ENCODE assay signal across 8 cellular contexts in genomic region chr20:41232971-41233926, GRCh38.
DNase-seq lines count a peak whose midpoint lies in the region; ATAC-seq and TF ChIP-seq lines count a peak whose summit lies in the region.

No MANE protein-coding gene starts in this region.

- H3K4me3 ChIP-seq in BLaER1 treated with 17β-estradiol and CSF1 and Interleukin-3, amounts not matched to agents 10 nM and 100 nM = no peak overlapping the region
- no peak overlapping the region for H3K4me3 ChIP-seq in fibroblast of lung (replicated peaks in 1 of 4; ENCODE audit: control extremely low read depth in 1 of 4, insufficient read depth in 1 of 4, low read depth in 3 of 4, low read length in 4 of 4)
- no peak overlapping the region for H3K4me3 ChIP-seq in trophoblast cell (ENCODE audit: low read depth, low read length)

- H3K79me2 ChIP-seq in fibroblast of lung (ENCODE audit: control insufficient read depth, insufficient read depth, low read length) (peaks cover 15% of the 10 kb centered on the region), trophoblast cell (ENCODE audit: control insufficient read depth, insufficient read depth, low read length, poor library complexity) (no peaks in the 10 kb centered on the region)

- H3K9ac ChIP-seq in BLaER1 treated with 17β-estradiol and CSF1 and Interleukin-3, amounts not matched to agents 10 nM and 100 nM = no peak overlapping the region
- H3K9ac ChIP-seq in fibroblast of lung (ENCODE audit: insufficient read depth, low read length) (no peak overlapping the region), trophoblast cell (ENCODE audit: low read length) (no peak overlapping the region)

- H3K18ac ChIP-seq in trophoblast cell (ENCODE audit: low read length) = no peak overlapping the region

- H3K79me1 ChIP-seq in trophoblast cell (ENCODE audit: low read length) = no peaks in the 10 kb centered on the region

- peaks cover 8 to 32% (median 16%) of the 10 kb centered on the region in 10 experiments for H3K4me1 ChIP-seq in BLaER1 treated with 17β-estradiol and CSF1 and Interleukin-3, amounts not matched to agents 10 nM and 100 nM
- H3K4me1 ChIP-seq in fibroblast of lung (ENCODE audit: control insufficient read depth, extremely low read depth, insufficient read depth, low read length) (peaks cover 21% of the 10 kb centered on the region), trophoblast cell (ENCODE audit: control insufficient read depth in 1 of 2, insufficient read depth in 2 of 2, low read length in 2 of 2) (peaks cover 0 to 3% of the 10 kb centered on the region in 2 experiments)

- WGBS in trophoblast cell (ENCODE audit: extremely low coverage, insufficient coverage, insufficient read length) = no CpG with 5 or more reads among the region's 6 CpGs

- H4K8ac ChIP-seq in trophoblast cell (ENCODE audit: low read depth, low read length) = no peak overlapping the region

- no peak for TF ChIP-seq CTCF in fibroblast of lung (conservative IDR thresholded peaks at IDR 0.05 in 1 of 2, IDR thresholded peaks at IDR 0.05 in 1 of 2; ENCODE audit: low read depth in 1 of 2, low read length in 2 of 2)

- peaks cover 0 to 16% (median 5%) of the 10 kb centered on the region in 11 experiments; a peak in 9 of 22 replicates for H4K20me1 ChIP-seq in BLaER1 treated with 17β-estradiol and CSF1 and Interleukin-3, amounts not matched to agents 10 nM and 100 nM
- H4K20me1 ChIP-seq in fibroblast of lung (ENCODE audit: control insufficient read depth, extremely low read depth, insufficient read depth, low read length) = no peaks in the 10 kb centered on the region

- no peaks in the 10 kb centered on the region for H3K27me3 ChIP-seq in BLaER1 treated with 17β-estradiol and CSF1 and Interleukin-3, amounts not matched to agents 10 nM and 100 nM
- H3K27me3 ChIP-seq in fibroblast of lung (ENCODE audit: control insufficient read depth, insufficient read depth, low read length) (no peaks in the 10 kb centered on the region), trophoblast cell (ENCODE audit: insufficient read depth, low read length) (no peaks in the 10 kb centered on the region)

- no peak overlapping the region for H2AK5ac ChIP-seq in trophoblast cell (ENCODE audit: low read length)

- ATAC-seq in HG03457 (IDR thresholded peaks at IDR 0.05; ENCODE audit: unreplicated experiment) = no peak

- H2BK120ac ChIP-seq in trophoblast cell (ENCODE audit: insufficient read depth, low read length, poor library complexity) = no peak overlapping the region

- peak overlapping the region in 7 of 11 experiments; percentile 0 to 68 (median 39); a peak in 11 of 22 replicates for H3K4me2 ChIP-seq in BLaER1 treated with 17β-estradiol and CSF1 and Interleukin-3, amounts not matched to agents 10 nM and 100 nM
- H3K4me2 ChIP-seq in fibroblast of lung (ENCODE audit: extremely low read depth, insufficient read depth, low read length) = peak overlapping the region; percentile 73
- H3K4me2 ChIP-seq in trophoblast cell (ENCODE audit: low read length) = no peak overlapping the region

- H2AFZ ChIP-seq in fibroblast of lung (ENCODE audit: low read length) (no peak overlapping the region), trophoblast cell (ENCODE audit: insufficient read depth, low read length, poor library complexity) (no peak overlapping the region)

- H2BK12ac ChIP-seq in trophoblast cell (ENCODE audit: low read length) = no peak overlapping the region

- DNase-seq in RKO (ENCODE audit: low spot score) = peak; percentile 86
- DNase-seq in fibroblast of lung (ENCODE audit: low read depth in 2 of 2) = peak; percentile 91 to 94
- peak; percentile 65 to 92 for DNase-seq in trophoblast cell
- no peak for DNase-seq in NCI-H1930 (lab: John Stamatoyannopoulos, UW)
- DNase-seq in COR-L47 (lab: John Stamatoyannopoulos, UW) = no peak
- DNase-seq in OCI-M2 (lab: John Stamatoyannopoulos, UW; ENCODE audit: unreplicated experiment) = no peak

- no peak overlapping the region for H4K12ac ChIP-seq in trophoblast cell (ENCODE audit: low read depth, low read length)

- H3K23ac ChIP-seq in trophoblast cell (ENCODE audit: low read length) = no peak overlapping the region

- H2BK5ac ChIP-seq in trophoblast cell (ENCODE audit: low read depth, low read length, poor library complexity) = no peak overlapping the region

- H4K91ac ChIP-seq in trophoblast cell (ENCODE audit: low read depth, low read length) = no peak overlapping the region

- no peak overlapping the region for H3K4ac ChIP-seq in trophoblast cell (ENCODE audit: low read depth, low read length)

- no peak overlapping the region; a peak in 1 of 22 replicates for H3K27ac ChIP-seq in BLaER1 treated with 17β-estradiol and CSF1 and Interleukin-3, amounts not matched to agents 10 nM and 100 nM
- H3K27ac ChIP-seq in fibroblast of lung (ENCODE audit: insufficient read depth, low read length) = peak overlapping the region; percentile 76
- H3K27ac ChIP-seq in trophoblast cell (ENCODE audit: low read depth, low read length) = no peak overlapping the region

- H3K14ac ChIP-seq in trophoblast cell (ENCODE audit: low read length) = no peak overlapping the region

- H3K36me3 ChIP-seq in BLaER1 treated with 17β-estradiol and CSF1 and Interleukin-3, amounts not matched to agents 10 nM and 100 nM = no peaks in the 10 kb centered on the region; a peak in 1 of 22 replicates
- H3K36me3 ChIP-seq in fibroblast of lung (ENCODE audit: control insufficient read depth, insufficient read depth, low read length) (no peaks in the 10 kb centered on the region), trophoblast cell (ENCODE audit: control insufficient read depth in 1 of 2, insufficient read depth in 2 of 2, low read length in 2 of 2) (no peaks in the 10 kb centered on the region)

- H3K9me3 ChIP-seq in BLaER1 treated with 17β-estradiol and CSF1 and Interleukin-3, amounts not matched to agents 10 nM and 100 nM (replicated peaks in 1 of 11) = peaks cover 0 to 3% (median 0%) of the 10 kb centered on the region in 11 experiments; a peak in 1 of 22 replicates
- H3K9me3 ChIP-seq in fibroblast of lung (ENCODE audit: control insufficient read depth, insufficient read depth, low read depth, low read length) (no peaks in the 10 kb centered on the region), trophoblast cell (ENCODE audit: insufficient read depth, low read depth, low read length) (no peaks in the 10 kb centered on the region)

Comparison
In these comparisons a context has a peak if more than half of its experiments do, and no peak if none do; other contexts are left out.
1. DNase-seq: peak in RKO (single experiment), fibroblast of lung (2 of 2) and trophoblast cell (2 of 2); none in NCI-H1930 (0 of 2), COR-L47 (single experiment) and OCI-M2 (single experiment).